Comparison of ENCODE assay signal across 16 cellular contexts in the genomic region with DNA sequence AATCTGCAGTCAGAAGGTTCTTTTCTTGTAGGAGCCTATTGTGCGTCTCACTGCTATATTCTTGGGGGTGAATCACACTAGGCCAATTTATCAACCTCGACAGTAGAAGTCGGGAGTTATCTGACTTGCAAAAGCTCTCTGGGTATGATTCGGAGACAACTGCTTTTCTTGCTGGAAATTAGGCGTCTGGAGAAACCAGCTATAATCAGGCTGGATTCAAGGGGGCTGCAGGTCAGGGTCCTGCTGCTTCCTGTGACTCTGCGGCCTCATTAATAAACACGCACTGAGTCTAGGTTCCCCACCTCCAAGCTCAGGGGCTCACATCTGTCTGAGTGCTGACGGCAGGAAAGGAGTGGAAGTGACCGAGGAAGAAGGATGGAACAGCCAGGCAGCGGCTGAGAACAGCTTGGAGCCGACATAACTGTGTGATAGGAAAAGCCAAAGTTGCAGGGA.
A peak's percentile ranks its signal among the peaks of the same experiment; 100 is the strongest.
DNase-seq lines count a peak whose midpoint lies in the region; ATAC-seq, FAIRE-seq and TF ChIP-seq lines count a peak whose summit lies in the region.
"Had no signal": no experiment of that assay in that cellular context is flagged by ENCODE, and none has a peak within 500 bp of the region (broad histone marks: within the 10 kb centered on the region; RNA-seq: fewer than 3 reads in every experiment).

No MANE protein-coding gene starts in this region.

- intact Hi-C loops in activated naive CD4-positive, alpha-beta T cell treated with anti-CD3 and anti-CD28 coated beads for 36 hours (cut with micrococcal nuclease): no loop called here

- H3K4me2 ChIP-seq in skeletal muscle satellite cell (ENCODE audit: low read length): peak overlapping the region; percentile 44

- peaks cover 21% of the 10 kb centered on the region for H3K4me1 ChIP-seq in skeletal muscle satellite cell (ENCODE audit: control insufficient read depth, insufficient read depth, low read length)
- H3K4me1 ChIP-seq: tibial artery had no signal

- no peaks in the 10 kb centered on the region for H3K4me1 Mint-ChIP-seq in natural killer cell treated with Interleukin-12 subunit alpha and Interleukin-12 subunit beta and Interleukin-15 and Interleukin-18, amount 100 ng/mL, for 72 hours (ENCODE audit: low read depth in 2 of 2)
- no peaks in the 10 kb centered on the region for H3K4me1 Mint-ChIP-seq in activated naive CD4-positive, alpha-beta T cell treated with anti-CD3 and anti-CD28 coated beads for 36 hours (ENCODE audit: low read depth)
- H3K4me1 Mint-ChIP-seq: activated CD4-positive, alpha-beta T cell treated with anti-CD3 and anti-CD28 coated beads, Interleukin-2, amount 10 ng/mL, durations not matched to agents 7 days and 5 days; T-helper 17 cell had no signal

- H3K4me3 ChIP-seq in brain microvascular endothelial cell (ENCODE audit: low read depth, low read length): no peak overlapping the region
- peak overlapping the region; percentile 20 for H3K4me3 ChIP-seq in skeletal muscle satellite cell (ENCODE audit: low read length)
- H3K4me3 ChIP-seq: tibial artery had no signal

- CTCF ChIA-PET in activated naive CD4-positive, alpha-beta T cell treated with anti-CD3 and anti-CD28 coated beads for 36 hours (lab: Charles Lee): no interaction called here

- peak; percentile 47 for ATAC-seq in left lobe of liver
- no peak for ATAC-seq in natural killer cell treated with Interleukin-12 subunit alpha and Interleukin-12 subunit beta and Interleukin-15 and Interleukin-18, amount 100 ng/mL, for 72 hours
- ATAC-seq: PC-3, T-helper 17 cell had no signal

- H3K27me3 ChIP-seq in brain microvascular endothelial cell (replicated peaks): no peaks in the 10 kb centered on the region
- H3K27me3 ChIP-seq in skeletal muscle satellite cell (ENCODE audit: control insufficient read depth, insufficient read depth, low read length): no peaks in the 10 kb centered on the region
- H3K27me3 ChIP-seq: tibial artery had no signal

- peak; percentile 26 for DNase-seq in HTR-8/SVneo (ENCODE audit: insufficient read length, low spot score)
- DNase-seq in brain microvascular endothelial cell: peak; percentile 51
- no peak for DNase-seq in left lobe of liver (ENCODE audit: low spot score)
- no peak for DNase-seq in T1000 (lab: John Stamatoyannopoulos, UW)
- DNase-seq in natural killer cell treated with Interleukin-12 subunit alpha and Interleukin-12 subunit beta and Interleukin-15 and Interleukin-18, amount 100 ng/mL, for 72 hours (ENCODE audit: low spot score): no peak
- DNase-seq in RKO (ENCODE audit: low spot score): no peak
- DNase-seq in activated naive CD4-positive, alpha-beta T cell treated with anti-CD3 and anti-CD28 coated beads for 36 hours: no peak
- DNase-seq: activated CD4-positive, alpha-beta T cell treated with anti-CD3 and anti-CD28 coated beads, Interleukin-2, amount 10 ng/mL, durations not matched to agents 7 days and 5 days; COR-L47; NCI-H1417; NCI-H446 treated with DMSO at 0.1 percent for 48 hours; PC-3; T-helper 17 cell; tibial artery had no signal

- no peak for FAIRE-seq in HTR-8/SVneo (lab: Jason Lieb, UNC)
- FAIRE-seq: bronchial epithelial cell had no signal

- peak overlapping the region; percentile 20 for H3K9ac ChIP-seq in skeletal muscle satellite cell (ENCODE audit: low read depth, low read length)

- H3K9me3 Mint-ChIP-seq in natural killer cell treated with Interleukin-12 subunit alpha and Interleukin-12 subunit beta and Interleukin-15 and Interleukin-18, amount 100 ng/mL, for 72 hours: no peaks in the 10 kb centered on the region
- peaks cover 2% of the 10 kb centered on the region for H3K9me3 Mint-ChIP-seq in activated naive CD4-positive, alpha-beta T cell treated with anti-CD3 and anti-CD28 coated beads for 36 hours
- H3K9me3 Mint-ChIP-seq: activated CD4-positive, alpha-beta T cell treated with anti-CD3 and anti-CD28 coated beads, Interleukin-2, amount 10 ng/mL, durations not matched to agents 7 days and 5 days had no signal

- H3K27ac ChIP-seq in brain microvascular endothelial cell: peak overlapping the region; percentile 43
- H3K27ac ChIP-seq: tibial artery had no signal

- in situ Hi-C loops in brain microvascular endothelial cell (cut with HindIII; ENCODE audit: low pct_ligation_motif_present, low sequenced_read_pairs): no loop called here

- H3K36me3 Mint-ChIP-seq in natural killer cell treated with Interleukin-12 subunit alpha and Interleukin-12 subunit beta and Interleukin-15 and Interleukin-18, amount 100 ng/mL, for 72 hours: no peaks in the 10 kb centered on the region
- H3K36me3 Mint-ChIP-seq in activated naive CD4-positive, alpha-beta T cell treated with anti-CD3 and anti-CD28 coated beads for 36 hours (ENCODE audit: low read depth): no peaks in the 10 kb centered on the region

- TF ChIP-seq CTCF in brain microvascular endothelial cell (IDR thresholded peaks at IDR 0.05; ENCODE audit: low read depth, low read length, missing control alignments): no peak

- no peak overlapping the region for H3K27ac Mint-ChIP-seq in natural killer cell treated with Interleukin-12 subunit alpha and Interleukin-12 subunit beta and Interleukin-15 and Interleukin-18, amount 100 ng/mL, for 72 hours
- H3K27ac Mint-ChIP-seq in activated naive CD4-positive, alpha-beta T cell treated with anti-CD3 and anti-CD28 coated beads for 36 hours: no peak overlapping the region
- H3K27ac Mint-ChIP-seq: activated CD4-positive, alpha-beta T cell treated with anti-CD3 and anti-CD28 coated beads, Interleukin-2, amount 10 ng/mL, durations not matched to agents 7 days and 5 days; T-helper 17 cell had no signal

- H3K36me3 ChIP-seq in brain microvascular endothelial cell (replicated peaks) (no peaks in the 10 kb centered on the region), skeletal muscle satellite cell (ENCODE audit: insufficient read depth, low read length) (no peaks in the 10 kb centered on the region)
- H3K36me3 ChIP-seq: tibial artery had no signal

- peaks cover 12 to 14% of the 10 kb centered on the region in 2 donors for H3K27me3 Mint-ChIP-seq in natural killer cell treated with Interleukin-12 subunit alpha and Interleukin-12 subunit beta and Interleukin-15 and Interleukin-18, amount 100 ng/mL, for 72 hours
- H3K27me3 Mint-ChIP-seq in activated naive CD4-positive, alpha-beta T cell treated with anti-CD3 and anti-CD28 coated beads for 36 hours (ENCODE audit: low read depth): peaks cover 16% of the 10 kb centered on the region
- H3K27me3 Mint-ChIP-seq: activated CD4-positive, alpha-beta T cell treated with anti-CD3 and anti-CD28 coated beads, Interleukin-2, amount 10 ng/mL, durations not matched to agents 7 days and 5 days; T-helper 17 cell had no signal

- no peaks in the 10 kb centered on the region for H3K9me3 ChIP-seq in skeletal muscle satellite cell (replicated peaks; ENCODE audit: low read length)
- H3K9me3 ChIP-seq: tibial artery had no signal

- H3K4me3 Mint-ChIP-seq in natural killer cell treated with Interleukin-12 subunit alpha and Interleukin-12 subunit beta and Interleukin-15 and Interleukin-18, amount 100 ng/mL, for 72 hours: no peak overlapping the region
- no peak overlapping the region for H3K4me3 Mint-ChIP-seq in activated naive CD4-positive, alpha-beta T cell treated with anti-CD3 and anti-CD28 coated beads for 36 hours
- H3K4me3 Mint-ChIP-seq: activated CD4-positive, alpha-beta T cell treated with anti-CD3 and anti-CD28 coated beads, Interleukin-2, amount 10 ng/mL, durations not matched to agents 7 days and 5 days; T-helper 17 cell had no signal

Comparison
In these comparisons a context has a peak if more than half of its experiments do, and no peak if none do; other contexts are left out.
1. DNase-seq: peak in HTR-8/SVneo (single experiment) and brain microvascular endothelial cell (single experiment); none in left lobe of liver (single experiment), T1000 (single experiment), natural killer cell treated with Interleukin-12 subunit alpha and Interleukin-12 subunit beta and Interleukin-15 and Interleukin-18, amount 100 ng/mL, for 72 hours (single experiment), RKO (single experiment) and activated naive CD4-positive, alpha-beta T cell treated with anti-CD3 and anti-CD28 coated beads for 36 hours (single experiment).